10 cellular contexts compared by ENCODE assay signal in genomic region chr16:84532855-84533486, GRCh38. TPM values are rescaled to one million over a fixed set of nuclear protein-coding genes. Genes with fewer than 3 reads are reported as not detected.
DNase-seq lines count a peak whose midpoint lies in the region; ATAC-seq, FAIRE-seq and TF ChIP-seq lines count a peak whose summit lies in the region.
"Had no signal": no experiment of that assay in that cellular context is flagged by ENCODE, and none has a peak within 500 bp of the region (broad histone marks: within the 10 kb centered on the region; RNA-seq: fewer than 3 reads in every experiment).

No MANE protein-coding gene starts in this region.

- H3K27me3 ChIP-seq in astrocyte (ENCODE audit: insufficient read depth, low read length) (peaks cover 4% of the 10 kb centered on the region), right cardiac atrium (ENCODE audit: control insufficient read depth, insufficient read depth) (no peaks in the 10 kb centered on the region), skeletal muscle tissue (ENCODE audit: control insufficient read depth in 3 of 3, insufficient read depth in 3 of 3, low read length in 3 of 3) (peaks cover 2 to 9% (median 3%) of the 10 kb centered on the region in 3 donors)

- peak overlapping the region; percentile 73 for H3K4me2 ChIP-seq in astrocyte (ENCODE audit: low read length)

- no peak overlapping the region for H3K4me3 ChIP-seq in astrocyte (ENCODE audit: insufficient read depth, low read depth, low read length)
- no peak overlapping the region for H3K4me3 ChIP-seq in right cardiac atrium (ENCODE audit: low read length)
- H3K4me3 ChIP-seq in skeletal muscle tissue (ENCODE audit: low read length in 3 of 3) = no peak overlapping the region

- 53% methylated on average over 11 of the region's 11 CpGs for WGBS in right cardiac atrium

- no peak for DNase-seq in HFFc6
- DNase-seq in astrocyte (ENCODE audit: low read depth) = no peak
- DNase-seq in right cardiac atrium = no peak
- no peak for DNase-seq in cerebellar cortex (ENCODE audit: low spot score)
- DNase-seq in DMS153 treated with DMSO at 0.1 percent for 48 hours (lab: John Stamatoyannopoulos, UW; ENCODE audit: unreplicated experiment) = no peak
- DNase-seq in H4 (ENCODE audit: low spot score) = no peak
- DNase-seq: NCI-H2171 had no signal

- no peaks in the 10 kb centered on the region for H3K36me3 ChIP-seq in astrocyte (ENCODE audit: insufficient read depth, low read length)
- no peaks in the 10 kb centered on the region for H3K36me3 ChIP-seq in skeletal muscle tissue (ENCODE audit: control insufficient read depth in 3 of 3, insufficient read depth in 3 of 3, low read length in 3 of 3)

- H3K4me1 ChIP-seq in astrocyte (ENCODE audit: insufficient read depth, low read length) (peaks cover 28% of the 10 kb centered on the region), right cardiac atrium (ENCODE audit: control insufficient read depth, insufficient read depth, low read length) (peaks cover 9% of the 10 kb centered on the region), skeletal muscle tissue (ENCODE audit: control insufficient read depth in 3 of 3, insufficient read depth in 3 of 3, low read length in 3 of 3) (peaks cover 17 to 22% (median 21%) of the 10 kb centered on the region in 3 donors)

- H3K36me3 Mint-ChIP-seq in HFFc6 (ENCODE audit: low read depth) (peaks cover 17% of the 10 kb centered on the region), astrocyte (ENCODE audit: low read depth, unreplicated experiment) (peaks cover 7% of the 10 kb centered on the region)

- H3K9me3 ChIP-seq in astrocyte (ENCODE audit: insufficient read depth, low read depth, low read length) (peaks cover 9% of the 10 kb centered on the region), right cardiac atrium (ENCODE audit: control insufficient read depth, low read length) (peaks cover 1% of the 10 kb centered on the region), skeletal muscle tissue (ENCODE audit: control insufficient read depth in 3 of 3, low read length in 3 of 3) (peaks cover 0 to 4% (median 0%) of the 10 kb centered on the region in 3 donors)

- H3K9ac ChIP-seq in astrocyte (ENCODE audit: low read length) = peak overlapping the region; percentile 33
- no peak overlapping the region for H3K9ac ChIP-seq in skeletal muscle tissue (ENCODE audit: low read depth in 1 of 3, low read length in 3 of 3)

- H2AFZ ChIP-seq in astrocyte (ENCODE audit: low read depth, low read length) = no peak overlapping the region

- FAIRE-seq in astrocyte (lab: Jason Lieb, UNC) = no peak
- FAIRE-seq: D721Med had no signal

- intact Hi-C loops in right cardiac atrium (cut with DNase I) = no loop called here

- H3K4me1 Mint-ChIP-seq in HFFc6 (ENCODE audit: low read depth) = peaks cover 30% of the 10 kb centered on the region
- H3K4me1 Mint-ChIP-seq in astrocyte (ENCODE audit: low read depth, unreplicated experiment) = peaks cover 28% of the 10 kb centered on the region

- no peak for TF ChIP-seq CTCF in HFFc6 (IDR thresholded peaks at IDR 0.05)
- TF ChIP-seq CTCF in astrocyte (IDR thresholded peaks at IDR 0.05; ENCODE audit: insufficient read depth, low read depth, low read length) = no peak

- ATAC-seq in right cardiac atrium (peak; percentile 26 to 32), GM18520 (IDR thresholded peaks at IDR 0.05; ENCODE audit: unreplicated experiment) (no peak)

- H3K27ac Mint-ChIP-seq in HFFc6 (peak overlapping the region; percentile 89), astrocyte (ENCODE audit: unreplicated experiment) (peak overlapping the region; percentile 95)

- peak overlapping the region; percentile 64 for H3K27ac ChIP-seq in astrocyte (ENCODE audit: low read depth, low read length)
- peak overlapping the region; percentile 28 for H3K27ac ChIP-seq in right cardiac atrium (ENCODE audit: low read length)
- H3K27ac ChIP-seq in skeletal muscle tissue (ENCODE audit: low read depth, low read length) = peak overlapping the region; percentile 74

- H3K27me3 Mint-ChIP-seq in HFFc6 (ENCODE audit: insufficient read depth) = peaks cover 2% of the 10 kb centered on the region
- H3K27me3 Mint-ChIP-seq in astrocyte (ENCODE audit: low read depth, unreplicated experiment) = no peaks in the 10 kb centered on the region

- H3K9me3 Mint-ChIP-seq in HFFc6 (peaks cover 18% of the 10 kb centered on the region), astrocyte (ENCODE audit: unreplicated experiment) (peaks cover 13% of the 10 kb centered on the region)

- H3K79me2 ChIP-seq in astrocyte (ENCODE audit: insufficient read depth, low read length) = no peaks in the 10 kb centered on the region

- H4K20me1 ChIP-seq in astrocyte (ENCODE audit: insufficient read depth, low read length) = no peaks in the 10 kb centered on the region

- H3K4me3 Mint-ChIP-seq in HFFc6 (peak overlapping the region; percentile 63), astrocyte (ENCODE audit: unreplicated experiment) (no peak overlapping the region)

RNA-seq across cellular contexts. Expression of gene MEAK7, which starts 28.5 kb away (rescaled TPM):
- 10 to 100 TPM; 45.6 to 57.3 (median 50.8) TPM for total RNA-seq in HFFc6 (2021; fragmentation: NEBNext Ultra II Directional; extraction: Animal tissue kit (Norgen Biotek cat#: 25700))
- 36.1 and 41.3 TPM in 2 replicates for total RNA-seq in astrocyte
- 1 to 10 TPM; 5.3 to 7.6 (median 6.0) TPM for total RNA-seq in right cardiac atrium
- polyA plus RNA-seq in right cardiac atrium = 2.9 TPM
- 6.8 TPM for total RNA-seq in skeletal muscle tissue
- 5.3 and 5.5 TPM in 2 replicates for total RNA-seq in H4 (2014; rRNA removed; shearing (Covaris generic))
